Comparison of ENCODE assay signal across 21 cellular contexts in genomic region chr16:78529881-78530280, GRCh38.
A peak's percentile ranks its signal among the peaks of the same experiment; 100 is the strongest.
DNase-seq lines count a peak whose midpoint lies in the region; ATAC-seq lines count a peak whose summit lies in the region.
"Had no signal": no experiment of that assay in that cellular context is flagged by ENCODE, and none has a peak within 500 bp of the region (broad histone marks: within the 10 kb centered on the region; RNA-seq: fewer than 3 reads in every experiment).

No MANE protein-coding gene starts in this region.

- DNase-seq in left lobe of liver (ENCODE audit: low spot score) (no peak), DMS53 (lab: John Stamatoyannopoulos, UW) (no peak)
- DNase-seq: 8988T; ACHN; AML-193; BE2C; C1 segment of cervical spinal cord; Caco-2; Calu3; CD4-positive, alpha-beta memory T cell; CD4-positive, alpha-beta T cell; CD4-positive, CD25-positive, alpha-beta regulatory T cell; CD8-positive, alpha-beta memory T cell; CD8-positive, alpha-beta T cell; COR-L47; DMS153; DMS79; DMS79 treated with DMSO at 0.1 percent for 48 hours; DND-41; EL had no signal

- peak; percentile 62 for ATAC-seq in left lobe of liver
- ATAC-seq: A549; CD8-positive, alpha-beta T cell had no signal
